ENCODE assay signal across 1 cellular context in the genomic region with DNA sequence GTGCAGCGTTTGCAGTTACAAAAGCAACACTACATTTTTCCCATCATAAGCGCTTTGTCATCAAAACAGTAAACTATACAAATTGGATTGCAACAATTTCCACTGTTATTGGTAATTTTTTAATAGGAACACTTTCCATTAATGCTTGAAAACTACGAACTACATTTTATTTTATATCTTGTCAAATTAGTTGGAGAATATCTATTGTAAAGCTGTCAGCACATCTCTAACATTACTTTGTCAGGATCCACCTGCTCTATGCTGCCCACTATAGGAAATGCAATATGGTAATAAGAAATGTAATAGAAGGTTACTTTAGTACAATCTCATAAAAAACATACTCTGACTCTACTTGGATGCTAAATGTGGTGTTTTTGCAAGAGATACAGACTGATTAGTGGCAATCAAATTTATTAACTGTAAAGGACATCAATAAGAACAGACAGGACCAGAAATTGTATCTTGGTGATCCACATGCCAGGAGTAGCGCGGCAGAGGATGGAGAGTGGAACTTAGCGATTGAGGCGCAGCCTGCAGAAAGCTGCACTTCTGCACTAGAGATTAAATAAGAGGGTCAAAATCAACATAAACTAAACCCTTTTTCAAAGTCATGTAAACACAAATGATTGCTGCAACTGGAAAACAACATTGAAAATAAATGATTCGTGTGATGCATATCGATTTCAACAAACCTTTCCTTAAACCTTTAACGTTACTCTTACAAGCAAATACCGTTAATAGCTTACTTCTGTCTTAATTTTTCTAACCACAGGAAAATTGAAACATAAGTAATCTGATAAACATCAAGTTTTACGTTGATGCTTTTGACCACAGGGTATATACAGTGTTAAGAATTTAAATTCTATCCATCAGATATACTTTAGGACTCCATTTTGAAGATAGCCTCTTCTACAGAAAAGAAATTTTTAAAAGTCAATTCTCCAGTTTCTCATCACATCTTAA.
TF ChIP-seq lines count a peak whose summit lies in the region.

No MANE protein-coding gene starts in this region.

TF ChIP-seq in GM12878, 131 proteins besides CTCF, POLR2A, EP300 and RAD21 (continued from another document and continues in another):
- TF ChIP-seq, protein P1, sequence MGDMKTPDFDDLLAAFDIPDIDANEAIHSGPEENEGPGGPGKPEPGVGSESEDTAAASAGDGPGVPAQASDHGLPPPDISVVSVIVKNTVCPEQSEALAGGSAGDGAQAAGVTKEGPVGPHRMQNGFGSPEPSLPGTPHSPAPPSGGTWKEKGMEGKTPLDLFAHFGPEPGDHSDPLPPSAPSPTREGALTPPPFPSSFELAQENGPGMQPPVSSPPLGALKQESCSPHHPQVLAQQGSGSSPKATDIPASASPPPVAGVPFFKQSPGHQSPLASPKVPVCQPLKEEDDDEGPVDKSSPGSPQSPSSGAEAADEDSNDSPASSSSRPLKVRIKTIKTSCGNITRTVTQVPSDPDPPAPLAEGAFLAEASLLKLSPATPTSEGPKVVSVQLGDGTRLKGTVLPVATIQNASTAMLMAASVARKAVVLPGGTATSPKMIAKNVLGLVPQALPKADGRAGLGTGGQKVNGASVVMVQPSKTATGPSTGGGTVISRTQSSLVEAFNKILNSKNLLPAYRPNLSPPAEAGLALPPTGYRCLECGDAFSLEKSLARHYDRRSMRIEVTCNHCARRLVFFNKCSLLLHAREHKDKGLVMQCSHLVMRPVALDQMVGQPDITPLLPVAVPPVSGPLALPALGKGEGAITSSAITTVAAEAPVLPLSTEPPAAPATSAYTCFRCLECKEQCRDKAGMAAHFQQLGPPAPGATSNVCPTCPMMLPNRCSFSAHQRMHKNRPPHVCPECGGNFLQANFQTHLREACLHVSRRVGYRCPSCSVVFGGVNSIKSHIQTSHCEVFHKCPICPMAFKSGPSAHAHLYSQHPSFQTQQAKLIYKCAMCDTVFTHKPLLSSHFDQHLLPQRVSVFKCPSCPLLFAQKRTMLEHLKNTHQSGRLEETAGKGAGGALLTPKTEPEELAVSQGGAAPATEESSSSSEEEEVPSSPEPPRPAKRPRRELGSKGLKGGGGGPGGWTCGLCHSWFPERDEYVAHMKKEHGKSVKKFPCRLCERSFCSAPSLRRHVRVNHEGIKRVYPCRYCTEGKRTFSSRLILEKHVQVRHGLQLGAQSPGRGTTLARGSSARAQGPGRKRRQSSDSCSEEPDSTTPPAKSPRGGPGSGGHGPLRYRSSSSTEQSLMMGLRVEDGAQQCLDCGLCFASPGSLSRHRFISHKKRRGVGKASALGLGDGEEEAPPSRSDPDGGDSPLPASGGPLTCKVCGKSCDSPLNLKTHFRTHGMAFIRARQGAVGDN (IDR thresholded peaks at IDR 0.05) = no peak
- TF ChIP-seq KLF5 (IDR thresholded peaks at IDR 0.05; ENCODE audit: partially characterized antibody) (no peak), STAT1 (conservative IDR thresholded peaks at IDR 0.05) (no peak; the same call in 1 of the 2 replicates), YY1 (IDR thresholded peaks at IDR 0.05; ENCODE audit: low read depth, low read length) (no peak), IRF4 (IDR thresholded peaks at IDR 0.05; ENCODE audit: low read depth, low read length) (no peak), TCF7 (IDR thresholded peaks at IDR 0.05; ENCODE audit: borderline replicate concordance) (no peak), ESRRA (IDR thresholded peaks at IDR 0.05; ENCODE audit: low read length) (no peak), SREBF2 (IDR thresholded peaks at IDR 0.05; ENCODE audit: low read length) (no peak), ZNF207 (IDR thresholded peaks at IDR 0.05; ENCODE audit: borderline replicate concordance) (no peak), SMARCA5 (IDR thresholded peaks at IDR 0.05) (peak; percentile 82; the same call in 1 of the 2 replicates), IKZF2 (IDR thresholded peaks at IDR 0.05) (peak in 1 of 2 experiments; percentile 11; a peak in 1 of 4 replicates), FOXM1 (IDR thresholded peaks at IDR 0.05; ENCODE audit: low read depth, low read length) (no peak), RB1 (IDR thresholded peaks at IDR 0.05; ENCODE audit: borderline replicate concordance) (no peak), BHLHE40 (IDR thresholded peaks at IDR 0.05; ENCODE audit: borderline replicate concordance in 1 of 2, low read depth in 2 of 2, low read length in 1 of 2) (no peak), SIX5 (IDR thresholded peaks at IDR 0.05; ENCODE audit: low read depth, low read length, severe bottlenecking) (no peak), PAX8 (IDR thresholded peaks at IDR 0.05) (no peak), DPF2 (IDR thresholded peaks at IDR 0.05) (no peak), TBL1XR1 (IDR thresholded peaks at IDR 0.05; ENCODE audit: low read depth, low read length) (no peak), BACH1 (IDR thresholded peaks at IDR 0.05; ENCODE audit: borderline replicate concordance) (no peak), ZNF217 (IDR thresholded peaks at IDR 0.05) (no peak), NFIC (IDR thresholded peaks at IDR 0.05; ENCODE audit: low read depth, low read length) (no peak; the same call in 1 of the 2 replicates), CBX5 (IDR thresholded peaks at IDR 0.05; ENCODE audit: low read depth) (no peak), EZH2 (IDR thresholded peaks at IDR 0.05; ENCODE audit: borderline replicate concordance, control insufficient read depth, low read depth, low read length) (no peak), SPI1 (IDR thresholded peaks at IDR 0.05; ENCODE audit: borderline replicate concordance, insufficient read depth, low read depth, low read length) (no peak), CHD1 (IDR thresholded peaks at IDR 0.05; ENCODE audit: low read depth, low read length) (no peak), POLR2AphosphoS5 (IDR thresholded peaks at IDR 0.05; ENCODE audit: low read length) (no peak), NBN (IDR thresholded peaks at IDR 0.05) (no peak), MYC (IDR thresholded peaks at IDR 0.05; ENCODE audit: insufficient read depth, insufficient read length, insufficient replicate concordance, low read length, severe bottlenecking) (no peak), JUNB (IDR thresholded peaks at IDR 0.05) (no peak), HCFC1 (IDR thresholded peaks at IDR 0.05; ENCODE audit: low read length) (no peak), BCL11A (IDR thresholded peaks at IDR 0.05; ENCODE audit: low read depth, low read length) (no peak), YBX1 (IDR thresholded peaks at IDR 0.05) (no peak), BRCA1 (IDR thresholded peaks at IDR 0.05; ENCODE audit: low read depth, low read length) (no peak), CBX3 (IDR thresholded peaks at IDR 0.05; ENCODE audit: borderline replicate concordance, low read depth) (no peak)
- TF ChIP-seq, protein P2, sequence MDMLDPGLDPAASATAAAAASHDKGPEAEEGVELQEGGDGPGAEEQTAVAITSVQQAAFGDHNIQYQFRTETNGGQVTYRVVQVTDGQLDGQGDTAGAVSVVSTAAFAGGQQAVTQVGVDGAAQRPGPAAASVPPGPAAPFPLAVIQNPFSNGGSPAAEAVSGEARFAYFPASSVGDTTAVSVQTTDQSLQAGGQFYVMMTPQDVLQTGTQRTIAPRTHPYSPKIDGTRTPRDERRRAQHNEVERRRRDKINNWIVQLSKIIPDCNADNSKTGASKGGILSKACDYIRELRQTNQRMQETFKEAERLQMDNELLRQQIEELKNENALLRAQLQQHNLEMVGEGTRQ (IDR thresholded peaks at IDR 0.05; ENCODE audit: borderline replicate concordance, low read depth, low read length) = no peak
- TF ChIP-seq, protein P3, sequence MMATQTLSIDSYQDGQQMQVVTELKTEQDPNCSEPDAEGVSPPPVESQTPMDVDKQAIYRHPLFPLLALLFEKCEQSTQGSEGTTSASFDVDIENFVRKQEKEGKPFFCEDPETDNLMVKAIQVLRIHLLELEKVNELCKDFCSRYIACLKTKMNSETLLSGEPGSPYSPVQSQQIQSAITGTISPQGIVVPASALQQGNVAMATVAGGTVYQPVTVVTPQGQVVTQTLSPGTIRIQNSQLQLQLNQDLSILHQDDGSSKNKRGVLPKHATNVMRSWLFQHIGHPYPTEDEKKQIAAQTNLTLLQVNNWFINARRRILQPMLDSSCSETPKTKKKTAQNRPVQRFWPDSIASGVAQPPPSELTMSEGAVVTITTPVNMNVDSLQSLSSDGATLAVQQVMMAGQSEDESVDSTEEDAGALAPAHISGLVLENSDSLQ (IDR thresholded peaks at IDR 0.05) = no peak
- TF ChIP-seq, protein P4, sequence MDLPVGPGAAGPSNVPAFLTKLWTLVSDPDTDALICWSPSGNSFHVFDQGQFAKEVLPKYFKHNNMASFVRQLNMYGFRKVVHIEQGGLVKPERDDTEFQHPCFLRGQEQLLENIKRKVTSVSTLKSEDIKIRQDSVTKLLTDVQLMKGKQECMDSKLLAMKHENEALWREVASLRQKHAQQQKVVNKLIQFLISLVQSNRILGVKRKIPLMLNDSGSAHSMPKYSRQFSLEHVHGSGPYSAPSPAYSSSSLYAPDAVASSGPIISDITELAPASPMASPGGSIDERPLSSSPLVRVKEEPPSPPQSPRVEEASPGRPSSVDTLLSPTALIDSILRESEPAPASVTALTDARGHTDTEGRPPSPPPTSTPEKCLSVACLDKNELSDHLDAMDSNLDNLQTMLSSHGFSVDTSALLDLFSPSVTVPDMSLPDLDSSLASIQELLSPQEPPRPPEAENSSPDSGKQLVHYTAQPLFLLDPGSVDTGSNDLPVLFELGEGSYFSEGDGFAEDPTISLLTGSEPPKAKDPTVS (IDR thresholded peaks at IDR 0.05; ENCODE audit: low read depth, low read length) = no peak
- TF ChIP-seq, protein P5, sequence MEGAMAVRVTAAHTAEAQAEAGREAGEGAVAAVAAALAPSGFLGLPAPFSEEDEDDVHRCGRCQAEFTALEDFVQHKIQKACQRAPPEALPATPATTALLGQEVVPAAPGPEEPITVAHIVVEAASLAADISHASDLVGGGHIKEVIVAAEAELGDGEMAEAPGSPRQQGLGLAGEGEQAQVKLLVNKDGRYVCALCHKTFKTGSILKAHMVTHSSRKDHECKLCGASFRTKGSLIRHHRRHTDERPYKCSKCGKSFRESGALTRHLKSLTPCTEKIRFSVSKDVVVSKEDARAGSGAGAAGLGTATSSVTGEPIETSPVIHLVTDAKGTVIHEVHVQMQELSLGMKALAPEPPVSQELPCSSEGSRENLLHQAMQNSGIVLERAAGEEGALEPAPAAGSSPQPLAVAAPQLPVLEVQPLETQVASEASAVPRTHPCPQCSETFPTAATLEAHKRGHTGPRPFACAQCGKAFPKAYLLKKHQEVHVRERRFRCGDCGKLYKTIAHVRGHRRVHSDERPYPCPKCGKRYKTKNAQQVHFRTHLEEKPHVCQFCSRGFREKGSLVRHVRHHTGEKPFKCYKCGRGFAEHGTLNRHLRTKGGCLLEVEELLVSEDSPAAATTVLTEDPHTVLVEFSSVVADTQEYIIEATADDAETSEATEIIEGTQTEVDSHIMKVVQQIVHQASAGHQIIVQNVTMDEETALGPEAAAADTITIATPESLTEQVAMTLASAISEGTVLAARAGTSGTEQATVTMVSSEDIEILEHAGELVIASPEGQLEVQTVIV (IDR thresholded peaks at IDR 0.05; ENCODE audit: borderline replicate concordance, partially characterized antibody) = no peak
- TF ChIP-seq, protein P6, sequence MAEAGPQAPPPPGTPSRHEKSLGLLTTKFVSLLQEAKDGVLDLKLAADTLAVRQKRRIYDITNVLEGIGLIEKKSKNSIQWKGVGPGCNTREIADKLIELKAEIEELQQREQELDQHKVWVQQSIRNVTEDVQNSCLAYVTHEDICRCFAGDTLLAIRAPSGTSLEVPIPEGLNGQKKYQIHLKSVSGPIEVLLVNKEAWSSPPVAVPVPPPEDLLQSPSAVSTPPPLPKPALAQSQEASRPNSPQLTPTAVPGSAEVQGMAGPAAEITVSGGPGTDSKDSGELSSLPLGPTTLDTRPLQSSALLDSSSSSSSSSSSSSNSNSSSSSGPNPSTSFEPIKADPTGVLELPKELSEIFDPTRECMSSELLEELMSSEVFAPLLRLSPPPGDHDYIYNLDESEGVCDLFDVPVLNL (IDR thresholded peaks at IDR 0.05; ENCODE audit: low read depth, low read length) = no peak
- TF ChIP-seq, protein P7, sequence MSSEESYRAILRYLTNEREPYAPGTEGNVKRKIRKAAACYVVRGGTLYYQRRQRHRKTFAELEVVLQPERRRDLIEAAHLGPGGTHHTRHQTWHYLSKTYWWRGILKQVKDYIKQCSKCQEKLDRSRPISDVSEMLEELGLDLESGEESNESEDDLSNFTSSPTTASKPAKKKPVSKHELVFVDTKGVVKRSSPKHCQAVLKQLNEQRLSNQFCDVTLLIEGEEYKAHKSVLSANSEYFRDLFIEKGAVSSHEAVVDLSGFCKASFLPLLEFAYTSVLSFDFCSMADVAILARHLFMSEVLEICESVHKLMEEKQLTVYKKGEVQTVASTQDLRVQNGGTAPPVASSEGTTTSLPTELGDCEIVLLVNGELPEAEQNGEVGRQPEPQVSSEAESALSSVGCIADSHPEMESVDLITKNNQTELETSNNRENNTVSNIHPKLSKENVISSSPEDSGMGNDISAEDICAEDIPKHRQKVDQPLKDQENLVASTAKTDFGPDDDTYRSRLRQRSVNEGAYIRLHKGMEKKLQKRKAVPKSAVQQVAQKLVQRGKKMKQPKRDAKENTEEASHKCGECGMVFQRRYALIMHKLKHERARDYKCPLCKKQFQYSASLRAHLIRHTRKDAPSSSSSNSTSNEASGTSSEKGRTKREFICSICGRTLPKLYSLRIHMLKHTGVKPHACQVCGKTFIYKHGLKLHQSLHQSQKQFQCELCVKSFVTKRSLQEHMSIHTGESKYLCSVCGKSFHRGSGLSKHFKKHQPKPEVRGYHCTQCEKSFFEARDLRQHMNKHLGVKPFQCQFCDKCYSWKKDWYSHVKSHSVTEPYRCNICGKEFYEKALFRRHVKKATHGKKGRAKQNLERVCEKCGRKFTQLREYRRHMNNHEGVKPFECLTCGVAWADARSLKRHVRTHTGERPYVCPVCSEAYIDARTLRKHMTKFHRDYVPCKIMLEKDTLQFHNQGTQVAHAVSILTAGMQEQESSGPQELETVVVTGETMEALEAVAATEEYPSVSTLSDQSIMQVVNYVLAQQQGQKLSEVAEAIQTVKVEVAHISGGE (CRISPR knock-in tag; IDR thresholded peaks at IDR 0.05) = no peak
- TF ChIP-seq, protein P8, sequence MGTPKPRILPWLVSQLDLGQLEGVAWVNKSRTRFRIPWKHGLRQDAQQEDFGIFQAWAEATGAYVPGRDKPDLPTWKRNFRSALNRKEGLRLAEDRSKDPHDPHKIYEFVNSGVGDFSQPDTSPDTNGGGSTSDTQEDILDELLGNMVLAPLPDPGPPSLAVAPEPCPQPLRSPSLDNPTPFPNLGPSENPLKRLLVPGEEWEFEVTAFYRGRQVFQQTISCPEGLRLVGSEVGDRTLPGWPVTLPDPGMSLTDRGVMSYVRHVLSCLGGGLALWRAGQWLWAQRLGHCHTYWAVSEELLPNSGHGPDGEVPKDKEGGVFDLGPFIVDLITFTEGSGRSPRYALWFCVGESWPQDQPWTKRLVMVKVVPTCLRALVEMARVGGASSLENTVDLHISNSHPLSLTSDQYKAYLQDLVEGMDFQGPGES (IDR thresholded peaks at IDR 0.05) = no peak
